ENCODE assay signal across 25 cellular contexts in the genomic region with DNA sequence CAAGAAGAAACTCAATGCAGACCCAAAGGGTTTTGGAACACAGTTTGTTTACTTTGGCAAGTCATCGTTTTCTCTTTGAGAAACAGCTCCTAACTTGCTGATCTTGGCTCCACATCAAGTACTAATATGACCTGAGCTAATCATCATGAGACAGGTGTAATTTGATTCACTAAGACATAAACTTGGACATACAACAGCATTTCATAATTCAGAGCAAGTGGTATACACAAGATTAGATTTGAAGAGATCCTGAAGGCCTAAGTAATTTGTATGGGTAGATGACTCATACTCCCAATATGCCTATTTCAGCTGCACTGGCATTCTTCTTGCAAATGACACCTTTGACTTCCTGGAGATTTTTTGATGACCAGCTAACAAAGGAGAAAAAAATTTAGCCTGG.
DNase-seq lines count a peak whose midpoint lies in the region; ATAC-seq and TF ChIP-seq lines count a peak whose summit lies in the region.
"Had no signal": no experiment of that assay in that cellular context is flagged by ENCODE, and none has a peak within 500 bp of the region (broad histone marks: within the 10 kb centered on the region; RNA-seq: fewer than 3 reads in every experiment).

No MANE protein-coding gene starts in this region.

- no peaks in the 10 kb centered on the region for H3K27me3 Mint-ChIP-seq in activated T-helper 2 cell treated with anti-CD3 and anti-CD28 coated beads, Interferon-gamma antibody, Interleukin-2, Interleukin-4, amounts not matched to agents 10 μg/mL and 5 μg/mL and 100 μg/mL, durations not matched to agents 14 hours and 24 hours and 36 hours (ENCODE audit: low read depth)
- H3K27me3 Mint-ChIP-seq: activated B cell treated with CpG ODN at 0.5 μM for 24 hours; activated naive CD8-positive, alpha-beta T cell treated with anti-CD3 and anti-CD28 coated beads for 36 hours; IgD-negative memory B cell had no signal

- no peaks in the 10 kb centered on the region for H3K27me3 ChIP-seq in foreskin keratinocyte
- H3K27me3 ChIP-seq: testis, uterus had no signal

- CTCF ChIA-PET in RWPE1 (lab: Yijun Ruan, JAX): no interaction called here

- peaks cover 5% of the 10 kb centered on the region for H3K9me3 Mint-ChIP-seq in activated T-helper 2 cell treated with anti-CD3 and anti-CD28 coated beads, Interferon-gamma antibody, Interleukin-2, Interleukin-4, amounts not matched to agents 10 μg/mL and 5 μg/mL and 100 μg/mL, durations not matched to agents 14 hours and 24 hours and 36 hours
- H3K9me3 Mint-ChIP-seq: activated B cell treated with CpG ODN at 0.5 μM for 24 hours; activated naive CD8-positive, alpha-beta T cell treated with anti-CD3 and anti-CD28 coated beads for 36 hours had no signal

- H3K4me3 Mint-ChIP-seq in activated T-helper 2 cell treated with anti-CD3 and anti-CD28 coated beads, Interferon-gamma antibody, Interleukin-2, Interleukin-4, amounts not matched to agents 10 μg/mL and 5 μg/mL and 100 μg/mL, durations not matched to agents 14 hours and 24 hours and 36 hours (ENCODE audit: low read depth): no peak overlapping the region
- H3K4me3 Mint-ChIP-seq: activated B cell treated with CpG ODN at 0.5 μM for 24 hours; activated naive CD8-positive, alpha-beta T cell treated with anti-CD3 and anti-CD28 coated beads for 36 hours; IgD-negative memory B cell; mesothelial cell of epicardium; natural killer cell had no signal

- H3K27ac ChIP-seq in RWPE1 (no peak overlapping the region), foreskin keratinocyte (no peak overlapping the region)
- H3K27ac ChIP-seq: testis, uterus had no signal

- TF ChIP-seq CTCF in RWPE1 (conservative IDR thresholded peaks at IDR 0.05; ENCODE audit: low read depth) (no peak), foreskin keratinocyte (conservative IDR thresholded peaks at IDR 0.05) (no peak)

- H3K4me1 Mint-ChIP-seq in activated T-helper 2 cell treated with anti-CD3 and anti-CD28 coated beads, Interferon-gamma antibody, Interleukin-2, Interleukin-4, amounts not matched to agents 10 μg/mL and 5 μg/mL and 100 μg/mL, durations not matched to agents 14 hours and 24 hours and 36 hours (ENCODE audit: low read depth): no peaks in the 10 kb centered on the region
- H3K4me1 Mint-ChIP-seq: activated B cell treated with CpG ODN at 0.5 μM for 24 hours; activated naive CD8-positive, alpha-beta T cell treated with anti-CD3 and anti-CD28 coated beads for 36 hours; IgD-negative memory B cell; natural killer cell had no signal

- H3K27ac Mint-ChIP-seq in activated T-helper 2 cell treated with anti-CD3 and anti-CD28 coated beads, Interferon-gamma antibody, Interleukin-2, Interleukin-4, amounts not matched to agents 10 μg/mL and 5 μg/mL and 100 μg/mL, durations not matched to agents 14 hours and 24 hours and 36 hours: no peak overlapping the region
- H3K27ac Mint-ChIP-seq: activated B cell treated with CpG ODN at 0.5 μM for 24 hours; activated naive CD8-positive, alpha-beta T cell treated with anti-CD3 and anti-CD28 coated beads for 36 hours; IgD-negative memory B cell; mesothelial cell of epicardium; natural killer cell had no signal

- DNase-seq in DMS53 (lab: John Stamatoyannopoulos, UW) (peak; percentile 48), M059J (ENCODE audit: low read depth) (peak; percentile 59), RWPE1 (ENCODE audit: low spot score) (peak; percentile 6), foreskin keratinocyte (peak; percentile 75 to 76), DMS79 treated with DMSO at 0.1 percent for 48 hours (lab: John Stamatoyannopoulos, UW) (no peak)
- DNase-seq in activated T-helper 2 cell treated with anti-CD3 and anti-CD28 coated beads, Interferon-gamma antibody, Interleukin-2, Interleukin-4, amounts not matched to agents 10 μg/mL and 5 μg/mL and 100 μg/mL, durations not matched to agents 14 hours and 24 hours and 36 hours (ENCODE audit: low spot score): no peak
- DNase-seq: activated B cell treated with CpG ODN at 0.5 μM for 24 hours; activated CD4-positive, alpha-beta T cell treated with anti-CD3 and anti-CD28 coated beads, Interleukin-2, amount 50 U/mL, for 4 hours; activated CD8-positive, alpha-beta memory T cell treated with anti-CD3 and anti-CD28 coated beads, Interleukin-2, amount 50 U/mL, for 48 hours; activated naive CD8-positive, alpha-beta T cell treated with anti-CD3 and anti-CD28 coated beads for 36 hours; C1 segment of cervical spinal cord; effector CD4-positive, alpha-beta T cell; MM.1S; natural killer cell; NCI-H1436; NCI-H524 treated with DMSO at 0.1 percent for 48 hours; stimulated activated CD4-positive, alpha-beta T cell treated with anti-CD3 and anti-CD28 coated beads, Interleukin-4, amount 100 ng/mL, for 4 hours; stimulated activated naive CD4-positive, alpha-beta T cell; testis; uterus had no signal

- ATAC-seq in foreskin keratinocyte: peak; percentile 38
- no peak for ATAC-seq in GM19328 (IDR thresholded peaks at IDR 0.05; ENCODE audit: unreplicated experiment)
- ATAC-seq: left lobe of liver, natural killer cell, sciatic nerve had no signal

- no peaks in the 10 kb centered on the region for H3K4me1 ChIP-seq in foreskin keratinocyte
- H3K4me1 ChIP-seq: testis, uterus had no signal

- intact Hi-C loops in activated T-helper 2 cell treated with anti-CD3 and anti-CD28 coated beads, Interferon-gamma antibody, Interleukin-2, Interleukin-4, amounts not matched to agents 10 μg/mL and 5 μg/mL and 100 μg/mL, durations not matched to agents 14 hours and 24 hours and 36 hours (cut with micrococcal nuclease): no loop called here

- POLR2A ChIA-PET in RWPE1 (lab: Yijun Ruan, JAX; ENCODE audit: low non-redundant PET): no interaction called here

- H3K36me3 Mint-ChIP-seq in activated T-helper 2 cell treated with anti-CD3 and anti-CD28 coated beads, Interferon-gamma antibody, Interleukin-2, Interleukin-4, amounts not matched to agents 10 μg/mL and 5 μg/mL and 100 μg/mL, durations not matched to agents 14 hours and 24 hours and 36 hours (ENCODE audit: low read depth): no peaks in the 10 kb centered on the region
- H3K36me3 Mint-ChIP-seq: activated naive CD8-positive, alpha-beta T cell treated with anti-CD3 and anti-CD28 coated beads for 36 hours; IgD-negative memory B cell; mesothelial cell of epicardium; natural killer cell had no signal

Comparison
In these comparisons a context has a peak if more than half of its experiments do, and no peak if none do; other contexts are left out.
1. DNase-seq: peak in DMS53 (single experiment), M059J (single experiment), RWPE1 (single experiment) and foreskin keratinocyte (2 of 2); none in activated T-helper 2 cell treated with anti-CD3 and anti-CD28 coated beads, Interferon-gamma antibody, Interleukin-2, Interleukin-4, amounts not matched to agents 10 μg/mL and 5 μg/mL and 100 μg/mL, durations not matched to agents 14 hours and 24 hours and 36 hours (single experiment) and DMS79 treated with DMSO at 0.1 percent for 48 hours (single experiment).